ENCODE assay signal across 11 cellular contexts in the genomic region with DNA sequence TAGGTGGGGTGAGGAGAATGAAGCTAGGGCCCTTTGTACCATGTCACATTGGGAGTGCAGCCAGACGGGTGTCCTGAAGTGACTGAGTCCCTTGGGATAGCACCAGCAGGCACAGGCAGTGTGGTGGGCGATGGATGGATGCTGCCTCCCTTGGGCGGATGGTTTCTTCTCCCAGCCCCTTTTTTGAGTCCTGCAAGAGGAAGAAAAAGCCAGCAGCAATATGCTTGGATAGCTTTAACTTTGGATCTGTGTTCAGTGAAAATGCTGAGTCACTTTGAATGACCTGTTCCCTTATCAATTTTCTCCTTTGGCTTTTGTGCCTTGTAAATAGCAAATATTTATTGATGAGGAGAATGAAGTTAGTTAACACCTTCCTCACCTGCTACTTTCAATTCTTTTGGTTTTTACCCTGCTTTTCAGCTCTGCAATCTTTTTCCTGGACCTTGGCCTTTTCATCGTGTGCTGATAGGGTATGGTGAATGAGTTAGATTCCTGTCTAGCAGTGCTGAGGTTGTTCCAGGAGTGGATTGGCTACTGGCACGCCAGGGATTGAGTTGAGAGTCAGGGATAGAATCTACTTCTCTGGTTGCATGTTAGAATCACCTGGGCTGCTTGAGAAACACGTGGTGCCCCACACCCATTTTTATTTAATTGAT. TPM values are rescaled to one million over a fixed set of nuclear protein-coding genes. Genes with fewer than 3 reads are reported as not detected.
A peak's percentile ranks its signal among the peaks of the same experiment; 100 is the strongest.
DNase-seq lines count a peak whose midpoint lies in the region; ATAC-seq and TF ChIP-seq lines count a peak whose summit lies in the region.
"Had no signal": no experiment of that assay in that cellular context is flagged by ENCODE, and none has a peak within 500 bp of the region (broad histone marks: within the 10 kb centered on the region; RNA-seq: fewer than 3 reads in every experiment).

No MANE protein-coding gene starts in this region.

- 16% methylated on average over 4 of the region's 6 CpGs for WGBS in right lobe of liver (ENCODE audit: insufficient coverage, low coverage, low lambda C conversion rate, missing lambda C conversion rate)

- POLR2A ChIA-PET in MCF 10A (lab: Yijun Ruan, JAX), result interaction anchor here (1.3 kb wide), 1 partner anchor 11 kb away, joined by 4 read pairs; the partner anchor contains the start of gene DCUN1D4

- H3K36me3 Mint-ChIP-seq in MCF 10A (ENCODE audit: insufficient read depth, unreplicated experiment), result peaks cover 15% of the 10 kb centered on the region
- H3K36me3 Mint-ChIP-seq in type B pancreatic cell, result no peaks in the 10 kb centered on the region

- H3K27ac Mint-ChIP-seq in MCF 10A (ENCODE audit: low read depth, unreplicated experiment) (peak overlapping the region; percentile 67), type B pancreatic cell (peak overlapping the region; percentile 47)
- H3K27ac Mint-ChIP-seq: activated naive CD8-positive, alpha-beta T cell treated with anti-CD3 and anti-CD28 coated beads, Interleukin-2, amount 50 U/mL, for 24 hours had no signal

- no peak for DNase-seq in MCF 10A (ENCODE audit: unreplicated experiment)
- DNase-seq in breast epithelium (ENCODE audit: low spot score in 2 of 2), result no peak
- no peak for DNase-seq in coronary artery (ENCODE audit: low spot score)
- DNase-seq in right lobe of liver, result peak; percentile 30 to 72 (median 66)
- no peak for DNase-seq in type B pancreatic cell (ENCODE audit: extremely low spot score, unreplicated experiment)
- no peak for DNase-seq in NCI-H146 treated with DMSO at 0.1 percent for 48 hours (lab: John Stamatoyannopoulos, UW; ENCODE audit: unreplicated experiment)
- DNase-seq in GM10266 (ENCODE audit: extremely low spot score), result no peak
- DNase-seq: activated naive CD8-positive, alpha-beta T cell treated with anti-CD3 and anti-CD28 coated beads, Interleukin-2, amount 50 U/mL, for 24 hours; MG63; naive B cell had no signal

- intact Hi-C loops in MCF 10A (cut with micrococcal nuclease), result no loop called here
- intact Hi-C loops in breast epithelium (cut with DNase I; ENCODE audit: low total_unique reads), result no loop called here
- intact Hi-C loops in right lobe of liver (cut with DNase I), result no loop called here

- H3K9me3 Mint-ChIP-seq in MCF 10A (ENCODE audit: unreplicated experiment) (no peaks in the 10 kb centered on the region), type B pancreatic cell (no peaks in the 10 kb centered on the region)
- H3K9me3 Mint-ChIP-seq: activated naive CD8-positive, alpha-beta T cell treated with anti-CD3 and anti-CD28 coated beads, Interleukin-2, amount 50 U/mL, for 24 hours; naive B cell had no signal

- H3K4me1 ChIP-seq in breast epithelium (peaks cover 0 to 8% of the 10 kb centered on the region in 2 donors), right lobe of liver (peaks cover 0 to 63% (median 23%) of the 10 kb centered on the region in 4 donors)

- H3K9me3 ChIP-seq in breast epithelium (no peaks in the 10 kb centered on the region), right lobe of liver (no peaks in the 10 kb centered on the region)
- H3K9me3 ChIP-seq: MG63 had no signal

- no peak for TF ChIP-seq CTCF in MCF 10A (IDR thresholded peaks at IDR 0.05; ENCODE audit: unreplicated experiment)
- TF ChIP-seq CTCF in breast epithelium (IDR thresholded peaks at IDR 0.05), result no peak
- no peak for TF ChIP-seq CTCF in coronary artery (IDR thresholded peaks at IDR 0.05)
- TF ChIP-seq CTCF in right lobe of liver (IDR thresholded peaks at IDR 0.05), result no peak
- no peak for TF ChIP-seq CTCF in type B pancreatic cell (conservative IDR thresholded peaks at IDR 0.05)
- no peak for TF ChIP-seq CTCF in GM10266 (IDR thresholded peaks at IDR 0.05; ENCODE audit: control insufficient read depth, insufficient read depth, low read depth, missing control alignments)

- H3K4me3 Mint-ChIP-seq in MCF 10A (ENCODE audit: unreplicated experiment), result no peak overlapping the region
- H3K4me3 Mint-ChIP-seq in type B pancreatic cell, result peak overlapping the region; percentile 56
- H3K4me3 Mint-ChIP-seq: activated naive CD8-positive, alpha-beta T cell treated with anti-CD3 and anti-CD28 coated beads, Interleukin-2, amount 50 U/mL, for 24 hours; naive B cell had no signal

- peak overlapping the region in 1 of 2 donors; percentile 36 for H3K27ac ChIP-seq in breast epithelium
- peak overlapping the region; percentile 4 to 26 for H3K27ac ChIP-seq in coronary artery
- H3K27ac ChIP-seq in right lobe of liver, result peak overlapping the region; percentile 0 to 75 (median 42)

- H3K27me3 Mint-ChIP-seq in MCF 10A (ENCODE audit: insufficient read depth, unreplicated experiment) (no peaks in the 10 kb centered on the region), type B pancreatic cell (no peaks in the 10 kb centered on the region)
- H3K27me3 Mint-ChIP-seq: activated naive CD8-positive, alpha-beta T cell treated with anti-CD3 and anti-CD28 coated beads, Interleukin-2, amount 50 U/mL, for 24 hours; naive B cell had no signal

- H3K4me3 ChIP-seq in breast epithelium (no peak overlapping the region), coronary artery (no peak overlapping the region), right lobe of liver (peak overlapping the region in 2 of 3 donors; percentile 7 to 30)
- H3K4me3 ChIP-seq: MG63 had no signal

- ATAC-seq in right lobe of liver (peak; percentile 79 to 91 (median 86)), GM19328 (IDR thresholded peaks at IDR 0.05; ENCODE audit: unreplicated experiment) (no peak)
- ATAC-seq: activated naive CD8-positive, alpha-beta T cell treated with anti-CD3 and anti-CD28 coated beads, Interleukin-2, amount 50 U/mL, for 24 hours had no signal

- BruUV-seq in MCF 10A (replicated peaks; lab: Mats Ljungman, UMichigan), result no TSS peak

- peaks cover 38% of the 10 kb centered on the region for H3K4me1 Mint-ChIP-seq in MCF 10A (ENCODE audit: insufficient read depth, unreplicated experiment)
- peaks cover 54% of the 10 kb centered on the region for H3K4me1 Mint-ChIP-seq in type B pancreatic cell (ENCODE audit: unreplicated experiment)

- H3K27me3 ChIP-seq in breast epithelium, result no peaks in the 10 kb centered on the region
- H3K27me3 ChIP-seq in right lobe of liver, result no peaks in the 10 kb centered on the region
- H3K27me3 ChIP-seq: MG63 had no signal

- CTCF ChIA-PET in MCF 10A (lab: Yijun Ruan, JAX), result interaction anchor here (0.6 kb wide), 1 partner anchor 25 kb away, joined by 3 read pairs; no protein-coding TSS in a partner anchor

- no peaks in the 10 kb centered on the region for H3K36me3 ChIP-seq in breast epithelium
- no peaks in the 10 kb centered on the region for H3K36me3 ChIP-seq in right lobe of liver

- TF ChIP-seq POLR2A in breast epithelium (IDR thresholded peaks at IDR 0.05) (no peak), right lobe of liver (IDR thresholded peaks at IDR 0.05) (no peak)

RNA-seq across cellular contexts. Expression of gene DCUN1D4, which starts 10.2 kb away (rescaled TPM):
- total RNA-seq in MCF 10A (2022) (66.4 and 88.0 TPM in 2 replicates), breast epithelium (10 to 100 TPM; 47.2 to 68.8 (median 57.4) TPM), right lobe of liver (10 to 100 TPM; 22.6 to 62.4 (median 37.0) TPM), type B pancreatic cell (ENCODE audit: low replicate concordance) (27.5 and 62.4 TPM in 2 replicates)

Comparison
In these comparisons a context has a peak if more than half of its experiments do, and no peak if none do; other contexts are left out.
1. DNase-seq: peak in right lobe of liver (3 of 3); none in MCF 10A (single experiment), breast epithelium (0 of 2), coronary artery (single experiment), type B pancreatic cell (single experiment), NCI-H146 treated with DMSO at 0.1 percent for 48 hours (single experiment) and GM10266 (single experiment).
2. H3K4me3 ChIP-seq: peak in right lobe of liver (2 of 3); none in breast epithelium (0 of 3) and coronary artery (single experiment).